8 cellular contexts compared by ENCODE assay signal in genomic region chr11:95147364-95147905, GRCh38. TPM values are rescaled to one million over a fixed set of nuclear protein-coding genes. Genes with fewer than 3 reads are reported as not detected.
DNase-seq lines count a peak whose midpoint lies in the region; ATAC-seq and TF ChIP-seq lines count a peak whose summit lies in the region.

No MANE protein-coding gene starts in this region.

- H3K27ac Mint-ChIP-seq in activated CD8-positive, alpha-beta T cell treated with anti-CD3 and anti-CD28 coated beads, Interleukin-2, amount 10 ng/mL, durations not matched to agents 7 days and 5 days, result no peak overlapping the region

- TF ChIP-seq RAD21 in liver (IDR thresholded peaks at IDR 0.05), result peak; percentile 14 to 17

- no peaks in the 10 kb centered on the region for H3K27me3 ChIP-seq in liver (ENCODE audit: control insufficient read depth in 4 of 4, insufficient read depth in 4 of 4, low read length in 3 of 4)

- H3K4me3 ChIP-seq in AG04449 (ENCODE audit: low read depth, low read length) (no peak overlapping the region), liver (ENCODE audit: low read depth in 1 of 3, low read length in 3 of 3) (no peak overlapping the region)

- H3K27ac ChIP-seq in liver (ENCODE audit: low read depth in 1 of 2, low read length in 2 of 2), result peak overlapping the region in 1 of 2 donors; percentile 23

- H3K4me1 Mint-ChIP-seq in activated CD8-positive, alpha-beta T cell treated with anti-CD3 and anti-CD28 coated beads, Interleukin-2, amount 10 ng/mL, durations not matched to agents 7 days and 5 days (ENCODE audit: low read depth), result peaks cover 20% of the 10 kb centered on the region

- peak; percentile 76 for DNase-seq in AG04449 (ENCODE audit: low read depth, low spot score)
- peak; percentile 13 for DNase-seq in HuH-7 (ENCODE audit: low spot score)
- peak; percentile 80 for DNase-seq in astrocyte of the hippocampus (ENCODE audit: low read depth, low spot score)
- DNase-seq in activated CD8-positive, alpha-beta T cell treated with anti-CD3 and anti-CD28 coated beads, Interleukin-2, amount 10 ng/mL, durations not matched to agents 7 days and 5 days, result no peak
- no peak for DNase-seq in NCI-H2081 (lab: John Stamatoyannopoulos, UW)
- no peak for DNase-seq in ecto neural progenitor cell (ENCODE audit: low spot score)
- no peak for DNase-seq in iPS-NIHi11 (ENCODE audit: low spot score)

- POLR2A ChIA-PET in AG04449 (lab: Yijun Ruan, JAX), result interaction anchor here (1.0 to 2.7 kb wide), 3 partner anchors 10 to 642 kb away, joined by 3 to 16 read pairs (median 4); partner anchors contain the start of genes FAM76B and SRSF8
- POLR2A ChIA-PET in activated CD8-positive, alpha-beta T cell treated with anti-CD3 and anti-CD28 coated beads, Interleukin-2, amount 10 ng/mL, durations not matched to agents 7 days and 5 days (lab: Charles Lee), result interaction anchor here (1.1 to 2.1 kb wide), 2 partner anchors 58 to 80 kb away, joined by 4 to 10 read pairs; partner anchors contain the start of gene SRSF8

- H3K27me3 Mint-ChIP-seq in activated CD8-positive, alpha-beta T cell treated with anti-CD3 and anti-CD28 coated beads, Interleukin-2, amount 10 ng/mL, durations not matched to agents 7 days and 5 days (ENCODE audit: low read depth), result peaks cover 30% of the 10 kb centered on the region

- TF ChIP-seq CTCF in AG04449 (IDR thresholded peaks at IDR 0.05; ENCODE audit: insufficient read depth, low read length, missing control alignments) (no peak), liver (IDR thresholded peaks at IDR 0.05; ENCODE audit: low read depth, low read length, missing input control) (no peak)

- H3K9me3 ChIP-seq in liver (ENCODE audit: control insufficient read depth in 4 of 4, low read length in 3 of 4), result no peaks in the 10 kb centered on the region

- H3K4me1 ChIP-seq in liver (ENCODE audit: control insufficient read depth in 4 of 4, insufficient read depth in 4 of 4, low read length in 3 of 4), result peaks cover 0 to 22% (median 8%) of the 10 kb centered on the region in 4 donors

- ATAC-seq in activated CD8-positive, alpha-beta T cell treated with anti-CD3 and anti-CD28 coated beads, Interleukin-2, amount 10 ng/mL, durations not matched to agents 7 days and 5 days, result no peak

- H3K36me3 Mint-ChIP-seq in activated CD8-positive, alpha-beta T cell treated with anti-CD3 and anti-CD28 coated beads, Interleukin-2, amount 10 ng/mL, durations not matched to agents 7 days and 5 days (ENCODE audit: low read depth), result no peaks in the 10 kb centered on the region

- no peak overlapping the region for H3K9ac ChIP-seq in liver (ENCODE audit: low read depth in 1 of 2, low read length in 2 of 2)

- H3K9me3 Mint-ChIP-seq in activated CD8-positive, alpha-beta T cell treated with anti-CD3 and anti-CD28 coated beads, Interleukin-2, amount 10 ng/mL, durations not matched to agents 7 days and 5 days (ENCODE audit: insufficient read depth), result no peaks in the 10 kb centered on the region

- CTCF ChIA-PET in AG04449 (lab: Yijun Ruan, JAX), result interaction anchor here (0.7 to 22.2 kb wide), 19 partner anchors 7 to 1279 kb away, joined by 3 to 581 read pairs (median 5); partner anchors contain the start of genes ENDOD1 and SRSF8
- CTCF ChIA-PET in activated CD8-positive, alpha-beta T cell treated with anti-CD3 and anti-CD28 coated beads, Interleukin-2, amount 10 ng/mL, durations not matched to agents 7 days and 5 days (lab: Charles Lee), result interaction anchor here (1.3 to 13.1 kb wide), 7 partner anchors 10 to 558 kb away, joined by 3 to 144 read pairs (median 4); partner anchors contain the start of genes ENDOD1 and SRSF8

- no peaks in the 10 kb centered on the region for H3K36me3 ChIP-seq in liver (ENCODE audit: control insufficient read depth in 4 of 4, insufficient read depth in 3 of 4, low read depth in 1 of 4, low read length in 3 of 4)

- 59% methylated on average over 4 of the region's 4 CpGs for WGBS in liver

- no peak overlapping the region for H3K4me3 Mint-ChIP-seq in activated CD8-positive, alpha-beta T cell treated with anti-CD3 and anti-CD28 coated beads, Interleukin-2, amount 10 ng/mL, durations not matched to agents 7 days and 5 days

TF ChIP-seq in liver, 16 proteins besides CTCF, POLR2A, EP300 and RAD21:
- TF ChIP-seq JUND (IDR thresholded peaks at IDR 0.05), result peak; percentile 92 to 93
- TF ChIP-seq REST (IDR thresholded peaks at IDR 0.05), result no peak
- no peak for TF ChIP-seq TAF1 (conservative IDR thresholded peaks at IDR 0.05)
- no peak for TF ChIP-seq YY1 (IDR thresholded peaks at IDR 0.05)

RNA-seq across cellular contexts. Expression of gene ENDOD1, which starts 57.8 kb away (rescaled TPM):
- 10 to 100 TPM in 1 of 2 donors, 1 to 10 TPM in 1; 6.6 to 35.6 TPM for total RNA-seq in liver
- polyA plus RNA-seq in liver, result 1 to 10 TPM; 2.2 to 5.1 TPM
- total RNA-seq in activated CD8-positive, alpha-beta T cell treated with anti-CD3 and anti-CD28 coated beads, Interleukin-2, amount 10 ng/mL, durations not matched to agents 7 days and 5 days, result 10 to 100 TPM; 23.4 to 23.9 TPM

Comparison
In these comparisons a context has a peak if more than half of its experiments do, and no peak if none do; other contexts are left out.
1. DNase-seq: peak in AG04449 (single experiment), HuH-7 (single experiment) and astrocyte of the hippocampus (single experiment); none in activated CD8-positive, alpha-beta T cell treated with anti-CD3 and anti-CD28 coated beads, Interleukin-2, amount 10 ng/mL, durations not matched to agents 7 days and 5 days (single experiment), NCI-H2081 (0 of 2), ecto neural progenitor cell (single experiment) and iPS-NIHi11 (single experiment).